Comparison of ENCODE assay signal across 34 cellular contexts in genomic region chr3:105006164-105006563, GRCh38.
"Had no signal": no experiment of that assay in that cellular context is flagged by ENCODE, and none has a peak within 500 bp of the region (broad histone marks: within the 10 kb centered on the region; RNA-seq: fewer than 3 reads in every experiment).

No MANE protein-coding gene starts in this region.

- H3K36me3 Mint-ChIP-seq: activated CD4-positive, alpha-beta memory T cell treated with anti-CD3 and anti-CD28 coated beads for 36 hours; activated naive CD4-positive, alpha-beta T cell treated with anti-CD3 and anti-CD28 coated beads, Interleukin-2, amount 50 U/mL, for 72 hours; activated naive CD8-positive, alpha-beta T cell treated with anti-CD3 and anti-CD28 coated beads for 36 hours had no signal

- H3K4me1 Mint-ChIP-seq: activated B cell treated with CpG ODN at 0.5 μM for 24 hours; activated CD4-positive, alpha-beta T cell treated with anti-CD3 and anti-CD28 coated beads, Interleukin-2, amount 10 ng/mL, durations not matched to agents 24 days and 14 days; activated naive CD8-positive, alpha-beta T cell treated with anti-CD3 and anti-CD28 coated beads for 36 hours; activated T-helper 17 cell treated with anti-CD3 and anti-CD28 coated beads, Interleukin-2, amount 50 U/mL, for 72 hours had no signal

- H3K27ac ChIP-seq: adrenal gland, body of pancreas, brain microvascular endothelial cell, breast epithelium, VCaP had no signal

- ATAC-seq: activated CD8-positive, alpha-beta T cell treated with anti-CD3 and anti-CD28 coated beads for 36 hours; activated naive CD4-positive, alpha-beta T cell treated with anti-CD3 and anti-CD28 coated beads, Interleukin-2, amount 50 U/mL, for 72 hours; activated T-cell treated with anti-CD3 and anti-CD28 coated beads, Interleukin-2, amount 50 U/mL, for 4 hours; activated T-cell treated with anti-CD3 and anti-CD28 coated beads, Interleukin-2, amount 50 U/mL, for 72 hours; activated T-helper 17 cell treated with anti-CD3 and anti-CD28 coated beads, Interleukin-2, amount 50 U/mL, for 72 hours; body of pancreas had no signal

- H3K4me3 ChIP-seq: adrenal gland, body of pancreas, breast epithelium had no signal

- H3K27me3 ChIP-seq: adrenal gland, body of pancreas, brain microvascular endothelial cell, breast epithelium had no signal

- H3K4me3 Mint-ChIP-seq: activated B cell treated with CpG ODN at 0.5 μM for 24 hours; activated CD4-positive, alpha-beta memory T cell treated with anti-CD3 and anti-CD28 coated beads for 36 hours; activated CD4-positive, alpha-beta T cell treated with anti-CD3 and anti-CD28 coated beads, Interleukin-2, amount 10 ng/mL, durations not matched to agents 24 days and 14 days; activated CD8-positive, alpha-beta T cell treated with anti-CD3 and anti-CD28 coated beads for 36 hours; activated naive CD4-positive, alpha-beta T cell treated with anti-CD3 and anti-CD28 coated beads for 36 hours; activated naive CD8-positive, alpha-beta T cell treated with anti-CD3 and anti-CD28 coated beads for 36 hours; activated T-cell treated with anti-CD3 and anti-CD28 coated beads, Interleukin-2, amount 50 U/mL, for 4 hours; activated T-cell treated with anti-CD3 and anti-CD28 coated beads, Interleukin-2, amount 50 U/mL, for 72 hours; activated T-helper 1 cell treated with anti-CD3 and anti-CD28 coated beads, Interleukin-12 subunit alpha, Interleukin-12 subunit beta, Interleukin-2, Interleukin-4 antibody, amounts not matched to agents 30 ng/mL and 10 ng/mL and 1 ng/mL, durations not matched to agents 14 hours and 24 hours and 36 hours; activated T-helper 17 cell treated with anti-CD3 and anti-CD28 coated beads, Interleukin-2, amount 50 U/mL, for 72 hours; T-helper 1 cell treated with Interleukin-12 subunit alpha and Interleukin-12 subunit beta and Interleukin-4 antibody, amounts not matched to agents 30 μg/mL and 1 μg/mL, for 36 hours; T-helper 2 cell treated with Interferon-gamma antibody and Interleukin-4, amounts not matched to agents 5 μg/mL and 100 μg/mL, for 36 hours had no signal

- H3K36me3 ChIP-seq: adrenal gland, brain microvascular endothelial cell, breast epithelium had no signal

- H3K27me3 Mint-ChIP-seq: activated B cell treated with CpG ODN at 0.5 μM for 24 hours; activated CD4-positive, alpha-beta memory T cell treated with anti-CD3 and anti-CD28 coated beads for 36 hours; activated CD4-positive, alpha-beta T cell treated with anti-CD3 and anti-CD28 coated beads, Interleukin-2, amount 10 ng/mL, durations not matched to agents 24 days and 14 days; activated CD8-positive, alpha-beta T cell treated with anti-CD3 and anti-CD28 coated beads for 36 hours had no signal

- H3K27ac Mint-ChIP-seq: activated B cell treated with CpG ODN at 0.5 μM for 24 hours; activated CD4-positive, alpha-beta memory T cell treated with anti-CD3 and anti-CD28 coated beads for 36 hours; activated CD4-positive, alpha-beta T cell treated with anti-CD3 and anti-CD28 coated beads, Interleukin-2, amount 10 ng/mL, durations not matched to agents 24 days and 14 days; activated CD8-positive, alpha-beta T cell treated with anti-CD3 and anti-CD28 coated beads for 36 hours; activated naive CD4-positive, alpha-beta T cell treated with anti-CD3 and anti-CD28 coated beads for 36 hours; activated naive CD4-positive, alpha-beta T cell treated with anti-CD3 and anti-CD28 coated beads, Interleukin-2, amount 50 U/mL, for 72 hours; activated naive CD8-positive, alpha-beta T cell treated with anti-CD3 and anti-CD28 coated beads for 36 hours; activated T-cell treated with anti-CD3 and anti-CD28 coated beads, Interleukin-2, amount 50 U/mL, for 72 hours; activated T-helper 1 cell treated with anti-CD3 and anti-CD28 coated beads, Interleukin-12 subunit alpha, Interleukin-12 subunit beta, Interleukin-2, Interleukin-4 antibody, amounts not matched to agents 30 ng/mL and 10 ng/mL and 1 ng/mL, durations not matched to agents 14 hours and 24 hours and 36 hours; activated T-helper 17 cell treated with anti-CD3 and anti-CD28 coated beads, Interleukin-2, amount 50 U/mL, for 72 hours; T-helper 1 cell treated with Interleukin-12 subunit alpha and Interleukin-12 subunit beta and Interleukin-4 antibody, amounts not matched to agents 30 μg/mL and 1 μg/mL, for 36 hours; T-helper 2 cell treated with Interferon-gamma antibody and Interleukin-4, amounts not matched to agents 5 μg/mL and 100 μg/mL, for 36 hours had no signal

- DNase-seq: activated B cell treated with CpG ODN at 0.5 μM for 24 hours; activated CD4-positive, alpha-beta memory T cell treated with anti-CD3 and anti-CD28 coated beads for 36 hours; activated CD4-positive, alpha-beta T cell treated with anti-CD3 and anti-CD28 coated beads for 4 hours; activated CD4-positive, alpha-beta T cell treated with anti-CD3 and anti-CD28 coated beads, Interleukin-2, amount 10 ng/mL, durations not matched to agents 24 days and 14 days; activated CD4-positive, alpha-beta T cell treated with anti-CD3 and anti-CD28 coated beads, Interleukin-2, amount 50 U/mL, for 1 hour; activated CD4-positive, alpha-beta T cell treated with anti-CD3 and anti-CD28 coated beads, Interleukin-2, amount 50 U/mL, for 4 hours; activated CD4-positive, CD25-positive, alpha-beta regulatory T cell treated with anti-CD3 and anti-CD28 coated beads, Interleukin-2, amount 50 U/mL, for 72 hours; activated CD8-positive, alpha-beta memory T cell treated with anti-CD3 and anti-CD28 coated beads, Interleukin-2, amount 50 U/mL, for 4 hours; activated CD8-positive, alpha-beta T cell treated with anti-CD3 and anti-CD28 coated beads for 36 hours; activated effector memory CD4-positive, alpha-beta T cell treated with anti-CD3 and anti-CD28 coated beads, Interleukin-2, amount 50 U/mL, for 16 hours; activated gamma-delta T cell treated with Interleukin-2 at 50 U/mL for 16 hours; activated naive CD4-positive, alpha-beta T cell; activated naive CD4-positive, alpha-beta T cell treated with anti-CD3 and anti-CD28 coated beads for 36 hours; activated naive CD4-positive, alpha-beta T cell treated with anti-CD3 and anti-CD28 coated beads, Interleukin-2, amount 50 U/mL, for 16 hours; activated naive CD8-positive, alpha-beta T cell treated with anti-CD3 and anti-CD28 coated beads for 36 hours; activated T-cell treated with anti-CD3 and anti-CD28 coated beads for 4 hours; activated T-cell treated with anti-CD3 and anti-CD28 coated beads, Interleukin-2, amount 50 U/mL, for 1 hour; activated T-cell treated with anti-CD3 and anti-CD28 coated beads, Interleukin-2, amount 50 U/mL, for 4 hours; activated T-cell treated with anti-CD3 and anti-CD28 coated beads, Interleukin-2, amount 50 U/mL, for 72 hours; adrenal gland; amniotic stem cell; aorta; body of pancreas; brain microvascular endothelial cell; central memory CD4-positive, alpha-beta T cell; T-helper 2 cell; T-helper 9 cell had no signal

- H3K4me1 ChIP-seq: adrenal gland, body of pancreas, breast epithelium had no signal

- H3K9me3 Mint-ChIP-seq: activated CD4-positive, alpha-beta T cell treated with anti-CD3 and anti-CD28 coated beads, Interleukin-2, amount 10 ng/mL, durations not matched to agents 24 days and 14 days; activated CD8-positive, alpha-beta T cell treated with anti-CD3 and anti-CD28 coated beads for 36 hours; activated naive CD4-positive, alpha-beta T cell treated with anti-CD3 and anti-CD28 coated beads for 36 hours; activated T-cell treated with anti-CD3 and anti-CD28 coated beads, Interleukin-2, amount 50 U/mL, for 4 hours; activated T-helper 17 cell treated with anti-CD3 and anti-CD28 coated beads, Interleukin-2, amount 50 U/mL, for 72 hours; T-helper 1 cell treated with Interleukin-12 subunit alpha and Interleukin-12 subunit beta and Interleukin-4 antibody, amounts not matched to agents 30 μg/mL and 1 μg/mL, for 36 hours; T-helper 2 cell treated with Interferon-gamma antibody and Interleukin-4, amounts not matched to agents 5 μg/mL and 100 μg/mL, for 36 hours had no signal

- H3K9me3 ChIP-seq: adrenal gland, body of pancreas, breast epithelium had no signal
